29 cellular contexts compared by ENCODE assay signal in the genomic region with DNA sequence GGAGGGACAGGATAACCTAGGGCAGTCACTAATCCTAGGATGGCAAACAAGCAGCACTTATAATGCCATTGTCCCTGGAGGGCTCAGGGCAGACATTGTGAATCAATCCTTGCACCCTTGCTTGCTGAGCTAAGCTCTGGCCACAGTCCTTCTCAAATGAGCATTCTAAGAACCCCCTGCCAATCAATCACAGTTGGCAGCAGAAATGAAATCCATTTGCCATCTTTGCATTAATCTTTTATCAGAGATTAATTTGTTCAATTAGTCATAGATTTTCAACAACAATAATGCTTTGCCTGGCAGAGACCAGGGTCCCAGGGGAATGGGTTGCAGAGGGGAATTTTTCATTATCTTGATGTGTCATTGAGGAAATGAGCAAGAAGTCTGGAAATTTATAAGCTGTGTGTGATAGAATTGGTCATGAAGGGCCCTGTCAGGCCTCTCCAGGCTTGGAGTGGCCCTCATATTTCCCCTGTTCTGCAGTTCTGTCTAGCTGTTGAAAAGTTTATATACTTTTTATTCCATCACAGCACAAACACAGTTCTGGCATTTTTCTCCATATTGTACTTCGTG. TPM values are rescaled to one million over a fixed set of nuclear protein-coding genes. Genes with fewer than 3 reads are reported as not detected.
DNase-seq lines count a peak whose midpoint lies in the region; ATAC-seq and TF ChIP-seq lines count a peak whose summit lies in the region.
"Had no signal": no experiment of that assay in that cellular context is flagged by ENCODE, and none has a peak within 500 bp of the region (broad histone marks: within the 10 kb centered on the region; RNA-seq: fewer than 3 reads in every experiment).

No MANE protein-coding gene starts in this region.

- H3K4me3 ChIP-seq in AG09309 (ENCODE audit: control insufficient read depth, low read depth, low read length), result no peak overlapping the region
- H3K4me3 ChIP-seq in IMR-90 (ENCODE audit: insufficient read depth, low read depth, low read length), result no peak overlapping the region
- no peak overlapping the region for H3K4me3 ChIP-seq in astrocyte of the spinal cord (ENCODE audit: low read depth, low read length)
- H3K4me3 ChIP-seq in osteoblast (ENCODE audit: insufficient read depth, low read length), result no peak overlapping the region
- no peak overlapping the region for H3K4me3 ChIP-seq in Peyer's patch
- H3K4me3 ChIP-seq: adrenal gland, breast epithelium, coronary artery, GM23338, K562, upper lobe of right lung had no signal

- CTCF ChIA-PET in IMR-90 (lab: Yijun Ruan, JAX), result no interaction called here
- CTCF ChIA-PET in activated naive CD4-positive, alpha-beta T cell treated with anti-CD3 and anti-CD28 coated beads for 36 hours (lab: Charles Lee), result no interaction called here

- H4K5ac ChIP-seq in IMR-90 (ENCODE audit: low read depth, low read length), result no peak overlapping the region

- TF ChIP-seq POLR2A in IMR-90 (IDR thresholded peaks at IDR 0.05; ENCODE audit: low read depth, low read length) (no peak), Peyer's patch (IDR thresholded peaks at IDR 0.05) (no peak)

- POLR2A ChIA-PET in IMR-90 (lab: Charles Lee; ENCODE audit: unreplicated experiment), result no interaction called here

- H2AFZ ChIP-seq in IMR-90 (replicated peaks; ENCODE audit: low read length, poor library complexity) (peak overlapping the region; percentile 53), osteoblast (ENCODE audit: low read length) (peak overlapping the region; percentile 71)
- H2AFZ ChIP-seq: GM23338 had no signal

- no peak overlapping the region for H3K18ac ChIP-seq in IMR-90 (ENCODE audit: low read depth, low read length)

- no TSS peak for BruUV-seq in IMR-90 (replicated peaks; lab: Mats Ljungman, UMichigan)

- H3K4ac ChIP-seq in IMR-90 (ENCODE audit: low read depth, low read length), result no peak overlapping the region

- intact Hi-C loops in IMR-90 (cut with micrococcal nuclease), result no loop called here
- intact Hi-C loops in activated naive CD4-positive, alpha-beta T cell treated with anti-CD3 and anti-CD28 coated beads for 36 hours (cut with micrococcal nuclease), result no loop called here

- TF ChIP-seq CTCF in AG09309 (IDR thresholded peaks at IDR 0.05; ENCODE audit: control insufficient read depth, insufficient read depth, low read depth, low read length, missing control alignments), result no peak
- no peak for TF ChIP-seq CTCF in IMR-90 (conservative IDR thresholded peaks at IDR 0.05; ENCODE audit: low read depth, low read length)
- no peak for TF ChIP-seq CTCF in astrocyte of the spinal cord (IDR thresholded peaks at IDR 0.05; ENCODE audit: low read depth, low read length)
- no peak for TF ChIP-seq CTCF in osteoblast (IDR thresholded peaks at IDR 0.05; ENCODE audit: extremely low read depth, low read depth, low read length)
- TF ChIP-seq CTCF in Peyer's patch (IDR thresholded peaks at IDR 0.05), result no peak

- H3K9ac ChIP-seq in IMR-90 (ENCODE audit: low read depth, low read length), result no peak overlapping the region

- H3K27ac Mint-ChIP-seq in activated naive CD4-positive, alpha-beta T cell treated with anti-CD3 and anti-CD28 coated beads for 36 hours, result no peak overlapping the region
- H3K27ac Mint-ChIP-seq: activated CD4-positive, alpha-beta T cell treated with anti-CD3 and anti-CD28 coated beads for 36 hours; endodermal cell; GM23338; T-helper 17 cell had no signal

- no peak overlapping the region for H2BK5ac ChIP-seq in IMR-90 (ENCODE audit: low read depth, low read length, poor library complexity, severe bottlenecking)

- H3K27ac ChIP-seq in IMR-90 (ENCODE audit: insufficient read depth, low read length) (no peak overlapping the region), osteoblast (ENCODE audit: low read depth, low read length) (peak overlapping the region; percentile 98), Peyer's patch (no peak overlapping the region)
- H3K27ac ChIP-seq: adrenal gland, breast epithelium, coronary artery, upper lobe of right lung had no signal

- no peak overlapping the region for H2BK15ac ChIP-seq in IMR-90 (ENCODE audit: low read depth, low read length)

- H3K9me3 Mint-ChIP-seq in activated naive CD4-positive, alpha-beta T cell treated with anti-CD3 and anti-CD28 coated beads for 36 hours, result no peaks in the 10 kb centered on the region
- H3K9me3 Mint-ChIP-seq: endodermal cell, GM23338 had no signal

- TF ChIP-seq RAD21 in IMR-90 (IDR thresholded peaks at IDR 0.05; ENCODE audit: low read length), result no peak

- H4K91ac ChIP-seq in IMR-90 (ENCODE audit: insufficient read depth, low read depth, low read length), result no peak overlapping the region

- H4K20me1 ChIP-seq in IMR-90 (ENCODE audit: insufficient read depth, low read length), result no peaks in the 10 kb centered on the region
- H4K20me1 ChIP-seq in osteoblast (ENCODE audit: insufficient read depth, low read length), result no peaks in the 10 kb centered on the region

- no peaks in the 10 kb centered on the region for H3K79me2 ChIP-seq in osteoblast (ENCODE audit: insufficient read depth, low read length)

- no peak overlapping the region for H2BK120ac ChIP-seq in IMR-90 (ENCODE audit: low read depth, low read length)

- H2AK9ac ChIP-seq in IMR-90 (replicated peaks; ENCODE audit: low read depth, low read length, poor library complexity), result no peak overlapping the region

- peaks cover 8% of the 10 kb centered on the region; the same call in 1 of the 2 replicates for H3K9me1 ChIP-seq in IMR-90 (ENCODE audit: insufficient read depth, low read length)

- ATAC-seq in IMR-90 (ENCODE audit: low read depth) (no peak), GM19395 (IDR thresholded peaks at IDR 0.05; ENCODE audit: unreplicated experiment) (no peak)
- ATAC-seq: activated CD4-positive, alpha-beta T cell treated with anti-CD3 and anti-CD28 coated beads for 36 hours; GM23338; K562; sciatic nerve; T-helper 17 cell; upper lobe of right lung had no signal

- H3K14ac ChIP-seq in IMR-90 (replicated peaks; ENCODE audit: low read depth, low read length), result no peak overlapping the region

- H2AK5ac ChIP-seq in IMR-90 (ENCODE audit: low read depth, low read length), result no peak overlapping the region

- H3K27me3 ChIP-seq in IMR-90 (ENCODE audit: control insufficient read depth, insufficient read depth, low read length) (no peaks in the 10 kb centered on the region), osteoblast (ENCODE audit: insufficient read depth, low read length) (no peaks in the 10 kb centered on the region), Peyer's patch (no peaks in the 10 kb centered on the region)
- H3K27me3 ChIP-seq: adrenal gland, breast epithelium, upper lobe of right lung had no signal

- peaks cover 2% of the 10 kb centered on the region for H3K27me3 Mint-ChIP-seq in activated naive CD4-positive, alpha-beta T cell treated with anti-CD3 and anti-CD28 coated beads for 36 hours (ENCODE audit: low read depth)

- H3K56ac ChIP-seq in IMR-90 (ENCODE audit: extremely low read depth, insufficient read depth, low read length), result no peak overlapping the region

- dilution Hi-C loops in IMR-90 (cut with HindIII; ENCODE audit: low sequenced_read_pairs, unreplicated experiment), result no loop called here

- H3K36me3 ChIP-seq in IMR-90 (ENCODE audit: control insufficient read depth, insufficient read depth, low read length), result no peaks in the 10 kb centered on the region
- no peaks in the 10 kb centered on the region for H3K36me3 ChIP-seq in osteoblast (ENCODE audit: insufficient read depth, low read length)
- no peaks in the 10 kb centered on the region for H3K36me3 ChIP-seq in Peyer's patch
- H3K36me3 ChIP-seq: adrenal gland, breast epithelium, upper lobe of right lung had no signal

- no peaks in the 10 kb centered on the region for H3K4me1 Mint-ChIP-seq in activated naive CD4-positive, alpha-beta T cell treated with anti-CD3 and anti-CD28 coated beads for 36 hours (ENCODE audit: low read depth)
- H3K4me1 Mint-ChIP-seq: activated CD4-positive, alpha-beta T cell treated with anti-CD3 and anti-CD28 coated beads for 36 hours; endodermal cell; GM23338; T-helper 17 cell had no signal

- no peak overlapping the region for H3K23ac ChIP-seq in IMR-90 (ENCODE audit: low read depth, low read length)

- peak; percentile 20 for DNase-seq in AG09309 (ENCODE audit: low read depth)
- peak; percentile 26 for DNase-seq in IMR-90
- peak; percentile 7 for DNase-seq in astrocyte of the spinal cord (ENCODE audit: low read depth, low spot score)
- DNase-seq in osteoblast (ENCODE audit: insufficient read length, low spot score, missing footprints), result peak; percentile 83
- DNase-seq in activated naive CD4-positive, alpha-beta T cell treated with anti-CD3 and anti-CD28 coated beads for 36 hours, result no peak
- DNase-seq in Peyer's patch, result no peak
- no peak for DNase-seq in DMS153 treated with DMSO at 0.1 percent for 48 hours (lab: John Stamatoyannopoulos, UW; ENCODE audit: unreplicated experiment)
- DNase-seq: ACHN; activated CD4-positive, alpha-beta T cell treated with anti-CD3 and anti-CD28 coated beads for 36 hours; activated CD8-positive, alpha-beta memory T cell treated with anti-CD3 and anti-CD28 coated beads for 24 hours; activated T-cell treated with anti-CD3 and anti-CD28 coated beads, Interleukin-2, amount 50 U/mL, for 1 hour; adrenal gland; C1 segment of cervical spinal cord; Calu3; endodermal cell; glutamatergic neuron; kidney glomerular epithelial cell; NCI-H2171; NCI-H524 treated with DMSO at 0.1 percent for 48 hours; posterior cingulate gyrus; T-helper 17 cell; upper lobe of right lung had no signal

- H3K4me2 ChIP-seq in IMR-90 (ENCODE audit: low read depth, low read length), result no peak overlapping the region
- H3K4me2 ChIP-seq in osteoblast (ENCODE audit: insufficient read depth, low read length), result peak overlapping the region; percentile 50
- H3K4me2 ChIP-seq: GM23338 had no signal

- in situ Hi-C loops in IMR-90 (cut with MboI; ENCODE audit: low sequenced_read_pairs) (no loop called here), astrocyte of the spinal cord (cut with HindIII; ENCODE audit: low sequenced_read_pairs) (no loop called here)

- H3K9me3 ChIP-seq in IMR-90 (ENCODE audit: control insufficient read depth, insufficient read depth, low read length) (no peaks in the 10 kb centered on the region), osteoblast (ENCODE audit: low read depth, low read length) (no peaks in the 10 kb centered on the region), Peyer's patch (no peaks in the 10 kb centered on the region)
- H3K9me3 ChIP-seq: adrenal gland, breast epithelium, upper lobe of right lung had no signal

- H2BK20ac ChIP-seq in IMR-90 (ENCODE audit: low read depth, low read length), result no peak overlapping the region

- H3K79me1 ChIP-seq in IMR-90 (ENCODE audit: low read depth in 1 of 2, low read length in 2 of 2), result no peaks in the 10 kb centered on the region

- no peak overlapping the region for H4K8ac ChIP-seq in IMR-90 (ENCODE audit: low read depth in 2 of 2, low read length in 2 of 2)

- H3K36me3 Mint-ChIP-seq in activated naive CD4-positive, alpha-beta T cell treated with anti-CD3 and anti-CD28 coated beads for 36 hours (ENCODE audit: low read depth), result no peaks in the 10 kb centered on the region

- no CpG with 5 or more reads among the region's 1 CpG for WGBS in IMR-90 (ENCODE audit: extremely low coverage in 2 of 2, insufficient read length in 1 of 2), 2 experiments

- H3K4me1 ChIP-seq in IMR-90 (ENCODE audit: control insufficient read depth, insufficient read depth, low read length) (no peaks in the 10 kb centered on the region), osteoblast (ENCODE audit: insufficient read depth, low read length) (peaks cover 40% of the 10 kb centered on the region), Peyer's patch (no peaks in the 10 kb centered on the region)
- H3K4me1 ChIP-seq: adrenal gland, breast epithelium, upper lobe of right lung had no signal

- no peak overlapping the region for H3K4me3 Mint-ChIP-seq in activated naive CD4-positive, alpha-beta T cell treated with anti-CD3 and anti-CD28 coated beads for 36 hours
- H3K4me3 Mint-ChIP-seq: activated CD4-positive, alpha-beta T cell treated with anti-CD3 and anti-CD28 coated beads for 36 hours; endodermal cell; GM23338; T-helper 17 cell had no signal

RNA-seq across cellular contexts. Expression of gene KY, which starts 57.3 kb away (rescaled TPM):
- total RNA-seq in IMR-90 (2012; rRNA removed), result under 0.01 TPM in 2 replicates
- polyA plus RNA-seq in IMR-90 (2012; rRNA removed), result 0.04 and 0.09 TPM in 2 replicates
- polyA plus RNA-seq in IMR-90 (2012; cell fraction: cytosol; rRNA removed), result 0.02 TPM in 2 replicates
- polyA plus RNA-seq in IMR-90 (2012; cell fraction: nucleus; rRNA removed; ENCODE audit: low replicate concordance), result 0.02 and 0.04 TPM in 2 replicates
- total RNA-seq in osteoblast, result 2.1 and 3.6 TPM in 2 replicates
- total RNA-seq in activated naive CD4-positive, alpha-beta T cell treated with anti-CD3 and anti-CD28 coated beads for 36 hours, result not detected
- total RNA-seq in Peyer's patch, result under 1 TPM in 1 of 4 donors, not detected in 3; 0.88 TPM
- total RNA-seq: activated CD4-positive, alpha-beta T cell treated with anti-CD3 and anti-CD28 coated beads for 36 hours; Calu3; endodermal cell; GM23338; K562; lung microvascular endothelial cell; T-helper 17 cell had no signal
- polyA plus RNA-seq: GM23338, K562 had no signal

Comparison
In these comparisons a context has a peak if more than half of its experiments do, and no peak if none do; other contexts are left out.
1. DNase-seq: peak in AG09309 (single experiment), IMR-90 (single experiment), astrocyte of the spinal cord (single experiment) and osteoblast (single experiment); none in activated naive CD4-positive, alpha-beta T cell treated with anti-CD3 and anti-CD28 coated beads for 36 hours (single experiment), Peyer's patch (0 of 3) and DMS153 treated with DMSO at 0.1 percent for 48 hours (single experiment).